10 cellular contexts compared by ENCODE assay signal in genomic region chr2:66440011-66440542, GRCh38. TPM values are rescaled to one million over a fixed set of nuclear protein-coding genes. Genes with fewer than 3 reads are reported as not detected.
DNase-seq lines count a peak whose midpoint lies in the region; ATAC-seq lines count a peak whose summit lies in the region.
"Had no signal": no experiment of that assay in that cellular context is flagged by ENCODE, and none has a peak within 500 bp of the region (broad histone marks: within the 10 kb centered on the region; RNA-seq: fewer than 3 reads in every experiment).

No MANE protein-coding gene starts in this region.

- DNase-seq in ELR (ENCODE audit: low read depth) (peak; percentile 53), adipocyte (ENCODE audit: low read depth) (no peak), right cardiac atrium (peak in 2 of 3 donors; percentile 50 to 66), retina (peak; percentile 78), SK-N-DZ (ENCODE audit: low spot score) (no peak), AML-193 (lab: John Stamatoyannopoulos, UW) (no peak)
- DNase-seq: activated naive CD4-positive, alpha-beta T cell treated with anti-CD3 and anti-CD28 coated beads for 36 hours; GF-D8 had no signal

- peak overlapping the region; percentile 74 for H3K27ac ChIP-seq in right cardiac atrium (ENCODE audit: low read length)

- WGBS in right cardiac atrium, result 2% methylated on average over 27 of the region's 27 CpGs

- no peaks in the 10 kb centered on the region for H3K36me3 ChIP-seq in adipocyte (ENCODE audit: control insufficient read depth, insufficient read depth, low read length, severe bottlenecking)

- H3K4me1 ChIP-seq in adipocyte (ENCODE audit: control insufficient read depth, insufficient read depth, low read length), result peaks cover 29% of the 10 kb centered on the region
- no peaks in the 10 kb centered on the region for H3K4me1 ChIP-seq in right cardiac atrium (ENCODE audit: control insufficient read depth, insufficient read depth, low read length)

- H3K9ac ChIP-seq in adipocyte (ENCODE audit: low read length), result peak overlapping the region; percentile 97

- no peaks in the 10 kb centered on the region for H3K9me3 ChIP-seq in adipocyte (ENCODE audit: control insufficient read depth, low read length)
- H3K9me3 ChIP-seq in right cardiac atrium (ENCODE audit: control insufficient read depth, low read length), result no peaks in the 10 kb centered on the region

- peak overlapping the region; percentile 89 for H3K4me3 ChIP-seq in adipocyte (ENCODE audit: low read length)
- H3K4me3 ChIP-seq in right cardiac atrium (ENCODE audit: low read length), result peak overlapping the region; percentile 88

- peak; percentile 9 to 22 for ATAC-seq in right cardiac atrium
- no peak for ATAC-seq in HG03354 (IDR thresholded peaks at IDR 0.05; ENCODE audit: poor library complexity, severe bottlenecking, unreplicated experiment)
- no peak for ATAC-seq in GM19463 (IDR thresholded peaks at IDR 0.05; ENCODE audit: unreplicated experiment)

- intact Hi-C loops in right cardiac atrium (cut with DNase I), result no loop called here

- H3K27me3 ChIP-seq in adipocyte (replicated peaks; ENCODE audit: control insufficient read depth, insufficient read depth, low read length) (no peaks in the 10 kb centered on the region), right cardiac atrium (ENCODE audit: control insufficient read depth, insufficient read depth) (no peaks in the 10 kb centered on the region)

RNA-seq across cellular contexts. Expression of gene MEIS1, which starts 5.2 kb away (rescaled TPM):
- 10 to 100 TPM; 20.4 to 41.2 (median 33.6) TPM for total RNA-seq in right cardiac atrium
- polyA plus RNA-seq in right cardiac atrium, result 16.9 TPM
- polyA plus RNA-seq in SK-N-DZ (2014; cell fraction: cytosol; rRNA removed), result 64.0 and 65.2 TPM in 2 replicates
- polyA plus RNA-seq in SK-N-DZ (2014; cell fraction: nucleus; rRNA removed), result 93.6 and 97.2 TPM in 2 replicates
- total RNA-seq: activated naive CD4-positive, alpha-beta T cell treated with anti-CD3 and anti-CD28 coated beads for 36 hours had no signal

Comparison
In these comparisons a context has a peak if more than half of its experiments do, and no peak if none do; other contexts are left out.
1. DNase-seq: peak in ELR (single experiment), right cardiac atrium (2 of 3) and retina (single experiment); none in adipocyte (single experiment), SK-N-DZ (single experiment) and AML-193 (0 of 2).
2. ATAC-seq: peak in right cardiac atrium (2 of 2); none in HG03354 (single experiment) and GM19463 (single experiment).